ENCODE assay signal across 14 cellular contexts in genomic region chr20:41475507-41475906, GRCh38.
A peak's percentile ranks its signal among the peaks of the same experiment; 100 is the strongest.
DNase-seq lines count a peak whose midpoint lies in the region; ATAC-seq and TF ChIP-seq lines count a peak whose summit lies in the region.
"Had no signal": no experiment of that assay in that cellular context is flagged by ENCODE, and none has a peak within 500 bp of the region (broad histone marks: within the 10 kb centered on the region; RNA-seq: fewer than 3 reads in every experiment).

No MANE protein-coding gene starts in this region.

- H3K4me3 Mint-ChIP-seq in progenitor cell of endocrine pancreas (ENCODE audit: low read depth) = no peak overlapping the region
- H3K4me3 Mint-ChIP-seq: activated naive CD8-positive, alpha-beta T cell; CD4-positive, CD25-positive, alpha-beta regulatory T cell; dendritic cell treated with granulocyte-macrophage colony-stimulating factor and Interleukin-4, amounts not matched to agents 40 ng/mL and 50 ng/mL, for 4 days had no signal

- H3K4me3 ChIP-seq in SJCRH30 (no peak overlapping the region), heart left ventricle (no peak overlapping the region)
- H3K4me3 ChIP-seq: HAP-1, skin epidermis had no signal

- H3K36me3 Mint-ChIP-seq in progenitor cell of endocrine pancreas (ENCODE audit: insufficient read depth) = peaks cover 32% of the 10 kb centered on the region

- TF ChIP-seq CTCF in heart left ventricle (IDR thresholded peaks at IDR 0.05) (no peak), progenitor cell of endocrine pancreas (IDR thresholded peaks at IDR 0.05; ENCODE audit: unreplicated experiment) (no peak), GM20000 (IDR thresholded peaks at IDR 0.05; ENCODE audit: extremely low read depth, missing control alignments) (no peak)

- H3K27ac ChIP-seq in SJCRH30 (peak overlapping the region; percentile 88), heart left ventricle (peak overlapping the region in 10 of 12 donors; percentile 4 to 55 (median 30))

- H3K27ac Mint-ChIP-seq in progenitor cell of endocrine pancreas = peak overlapping the region; percentile 77
- H3K27ac Mint-ChIP-seq: activated naive CD8-positive, alpha-beta T cell; CD4-positive, CD25-positive, alpha-beta regulatory T cell; dendritic cell treated with granulocyte-macrophage colony-stimulating factor and Interleukin-4, amounts not matched to agents 40 ng/mL and 50 ng/mL, for 4 days had no signal

- no peak for TF ChIP-seq POLR2A in heart left ventricle (IDR thresholded peaks at IDR 0.05)

- ATAC-seq in heart left ventricle (peak in 3 of 4 donors; percentile 11 to 37 (median 26)), HG03521 (IDR thresholded peaks at IDR 0.05; ENCODE audit: unreplicated experiment) (no peak)

- H3K4me1 ChIP-seq in SJCRH30 (peaks cover 40% of the 10 kb centered on the region), heart left ventricle (peaks cover 0 to 31% (median 21%) of the 10 kb centered on the region in 12 donors)

- no peaks in the 10 kb centered on the region for H3K9me3 Mint-ChIP-seq in progenitor cell of endocrine pancreas (ENCODE audit: low read depth)
- H3K9me3 Mint-ChIP-seq: CD4-positive, CD25-positive, alpha-beta regulatory T cell; dendritic cell treated with granulocyte-macrophage colony-stimulating factor and Interleukin-4, amounts not matched to agents 40 ng/mL and 50 ng/mL, for 4 days had no signal

- H3K36me3 ChIP-seq in SJCRH30 (peaks cover 48% of the 10 kb centered on the region), heart left ventricle (peaks cover 0 to 59% (median 23%) of the 10 kb centered on the region in 9 donors)

- peak; percentile 12 for DNase-seq in EL
- peak; percentile 29 to 78 for DNase-seq in SJCRH30
- DNase-seq in heart left ventricle = no peak
- no peak for DNase-seq in progenitor cell of endocrine pancreas (ENCODE audit: low spot score, unreplicated experiment)
- DNase-seq in GM20000 (ENCODE audit: low spot score) = no peak
- DNase-seq in MV-4-11 (lab: John Stamatoyannopoulos, UW) = no peak
- no peak for DNase-seq in activated CD4-positive, CD25-positive, alpha-beta regulatory T cell (lab: John Stamatoyannopoulos, UW)
- DNase-seq: CD4-positive, CD25-positive, alpha-beta regulatory T cell; MM.1S had no signal

- peaks cover 20% of the 10 kb centered on the region for H3K4me1 Mint-ChIP-seq in progenitor cell of endocrine pancreas (ENCODE audit: low read depth)

- no peaks in the 10 kb centered on the region for H3K27me3 Mint-ChIP-seq in progenitor cell of endocrine pancreas
- H3K27me3 Mint-ChIP-seq: activated naive CD8-positive, alpha-beta T cell; CD4-positive, CD25-positive, alpha-beta regulatory T cell; dendritic cell treated with granulocyte-macrophage colony-stimulating factor and Interleukin-4, amounts not matched to agents 40 ng/mL and 50 ng/mL, for 4 days had no signal

- 39 to 58% (median 46%) methylated on average over 1 of the region's 1 CpG for WGBS in heart left ventricle, 4 donors

- H3K27me3 ChIP-seq in SJCRH30 = no peaks in the 10 kb centered on the region
- no peaks in the 10 kb centered on the region for H3K27me3 ChIP-seq in heart left ventricle

- intact Hi-C loops in heart left ventricle (cut with DNase I) = loop anchor here in 1 of 10 donors (10.0 kb wide), 1 partner anchor 219 kb away; no protein-coding TSS in a partner anchor

- H3K9me3 ChIP-seq in SJCRH30 (replicated peaks) = no peaks in the 10 kb centered on the region
- H3K9me3 ChIP-seq in heart left ventricle = peaks cover 0 to 7% (median 0%) of the 10 kb centered on the region in 12 donors
- H3K9me3 ChIP-seq: HAP-1 had no signal

Comparison
In these comparisons a context has a peak if more than half of its experiments do, and no peak if none do; other contexts are left out.
1. DNase-seq: peak in EL (single experiment) and SJCRH30 (2 of 2); none in heart left ventricle (0 of 5), progenitor cell of endocrine pancreas (single experiment), GM20000 (single experiment), MV-4-11 (single experiment) and activated CD4-positive, CD25-positive, alpha-beta regulatory T cell (0 of 4).